ENCODE assay signal across 21 cellular contexts in genomic region chr18:41646915-41647314, GRCh38.
DNase-seq lines count a peak whose midpoint lies in the region; ATAC-seq, FAIRE-seq and TF ChIP-seq lines count a peak whose summit lies in the region.
"Had no signal": no experiment of that assay in that cellular context is flagged by ENCODE, and none has a peak within 500 bp of the region (broad histone marks: within the 10 kb centered on the region; RNA-seq: fewer than 3 reads in every experiment).

No MANE protein-coding gene starts in this region.

- H3K79me2 ChIP-seq in SK-N-SH (ENCODE audit: insufficient read depth) (no peaks in the 10 kb centered on the region), HepG2 (ENCODE audit: insufficient read depth, low read length) (no peaks in the 10 kb centered on the region)

- H3K27ac Mint-ChIP-seq in osteocyte (ENCODE audit: unreplicated experiment) (peak overlapping the region; percentile 78), type B pancreatic cell (no peak overlapping the region)
- H3K27ac Mint-ChIP-seq: B cell; CD8-positive, alpha-beta memory T cell; H9 had no signal

- 31% methylated on average over 8 of the region's 8 CpGs for WGBS in SK-N-SH (ENCODE audit: low lambda C conversion rate)
- WGBS in HepG2 (ENCODE audit: low lambda C conversion rate): 25% methylated on average over 8 of the region's 8 CpGs

- H3K4me1 ChIP-seq in SK-N-SH (ENCODE audit: control insufficient read depth in 1 of 2, insufficient read depth in 2 of 2, low read depth in 1 of 2, low read length in 1 of 2) (peaks cover 0 to 12% of the 10 kb centered on the region in 2 experiments; a peak in 3 of 4 replicates), HepG2 (ENCODE audit: insufficient read depth, low read length) (peaks cover 18% of the 10 kb centered on the region; the same call in 1 of the 2 replicates)

- peak; percentile 26; the same call in 1 of the 2 replicates for TF ChIP-seq RAD21 in SK-N-SH (IDR thresholded peaks at IDR 0.05; ENCODE audit: low read length)
- TF ChIP-seq RAD21 in HepG2 (CRISPR knock-in tag; IDR thresholded peaks at IDR 0.05): no peak

- H3K4me3 Mint-ChIP-seq in osteocyte (ENCODE audit: unreplicated experiment) (no peak overlapping the region), type B pancreatic cell (peak overlapping the region; percentile 13)
- H3K4me3 Mint-ChIP-seq: B cell; CD8-positive, alpha-beta memory T cell; H9 had no signal

- TF ChIP-seq CTCF in SK-N-SH (IDR thresholded peaks at IDR 0.05) (no peak), HepG2 (CRISPR knock-in tag; IDR thresholded peaks at IDR 0.05) (no peak), osteocyte (IDR thresholded peaks at IDR 0.05) (no peak), type B pancreatic cell (conservative IDR thresholded peaks at IDR 0.05) (no peak)

- H3K27me3 ChIP-seq in SK-N-SH (ENCODE audit: insufficient read depth): no peaks in the 10 kb centered on the region
- no peaks in the 10 kb centered on the region for H3K27me3 ChIP-seq in HepG2 (ENCODE audit: control insufficient read depth in 1 of 2, insufficient read depth in 2 of 2, low read length in 2 of 2)
- H3K27me3 ChIP-seq: BLaER1 treated with 17β-estradiol and CSF1 and Interleukin-3, amounts not matched to agents 10 nM and 100 nM had no signal

- H3K9me3 Mint-ChIP-seq in osteocyte (ENCODE audit: unreplicated experiment) (no peaks in the 10 kb centered on the region), type B pancreatic cell (no peaks in the 10 kb centered on the region)

- TF ChIP-seq EP300 in SK-N-SH (IDR thresholded peaks at IDR 0.05; ENCODE audit: borderline replicate concordance in 1 of 2, low read depth in 1 of 2, low read length in 1 of 2): peak in 1 of 2 experiments; percentile 88; a peak in 2 of 4 replicates
- no peak for TF ChIP-seq EP300 in HepG2 (IDR thresholded peaks at IDR 0.05; ENCODE audit: low read depth in 2 of 2, low read length in 2 of 2)
- TF ChIP-seq EP300 in HepG2 (CRISPR knock-in tag; IDR thresholded peaks at IDR 0.05; ENCODE audit: borderline replicate concordance): no peak

- H3K4me3 ChIP-seq in SK-N-SH (ENCODE audit: low read depth in 2 of 2, low read length in 1 of 2) (no peak overlapping the region), HepG2 (replicated peaks in 1 of 3; ENCODE audit: insufficient read depth in 1 of 3, low read depth in 2 of 3, low read length in 3 of 3) (no peak overlapping the region)
- H3K4me3 ChIP-seq: BLaER1 treated with 17β-estradiol and CSF1 and Interleukin-3, amounts not matched to agents 10 nM and 100 nM; GM12878 had no signal

- ATAC-seq in SK-N-SH treated with all-trans-retinoic acid at 6 μM for 48 hours (no peak; the same call in 2 of the 3 replicates), HepG2 (peak; percentile 98)
- ATAC-seq: GM12878 had no signal

- POLR2A ChIA-PET in SK-N-SH (lab: Yijun Ruan, JAX) (no interaction called here), HepG2 (lab: Yijun Ruan, JAX) (no interaction called here)

- H2AFZ ChIP-seq in SK-N-SH (ENCODE audit: low read depth): no peak overlapping the region
- H2AFZ ChIP-seq in HepG2 (ENCODE audit: low read length): no peak overlapping the region

- no peaks in the 10 kb centered on the region for H3K36me3 ChIP-seq in SK-N-SH (replicated peaks in 1 of 2; ENCODE audit: control insufficient read depth in 1 of 2, insufficient read depth in 2 of 2, low read length in 1 of 2)
- no peaks in the 10 kb centered on the region for H3K36me3 ChIP-seq in HepG2 (replicated peaks in 1 of 2; ENCODE audit: control insufficient read depth in 1 of 2, insufficient read depth in 2 of 2, low read length in 2 of 2)
- H3K36me3 ChIP-seq: BLaER1 treated with 17β-estradiol and CSF1 and Interleukin-3, amounts not matched to agents 10 nM and 100 nM had no signal

- H3K27me3 Mint-ChIP-seq in osteocyte (ENCODE audit: unreplicated experiment) (peaks cover 12% of the 10 kb centered on the region), type B pancreatic cell (no peaks in the 10 kb centered on the region)
- H3K27me3 Mint-ChIP-seq: B cell had no signal

- DNase-seq in SK-N-SH (peak; percentile 45), HepG2 (ENCODE audit: low spot score) (no peak), osteocyte (ENCODE audit: extremely low spot score, unreplicated experiment) (no peak), type B pancreatic cell (ENCODE audit: extremely low spot score, unreplicated experiment) (no peak), ecto neural progenitor cell (ENCODE audit: low spot score) (no peak), LoVo (ENCODE audit: low spot score) (no peak), frontal cortex (ENCODE audit: low spot score in 2 of 2) (no peak)
- DNase-seq: 8988T; CD8-positive, alpha-beta memory T cell; COR-L47; DMS 273 treated with DMSO at 0.1 percent for 48 hours; DMS53; DND-41; EL; H9 had no signal

- no TSS peak for BruUV-seq in HepG2 (replicated peaks; lab: Mats Ljungman, UMichigan)

- FAIRE-seq in HepG2 (lab: Jason Lieb, UNC) (no peak), frontal cortex (lab: Jason Lieb, UNC) (no peak)
- FAIRE-seq: GM12878, H1, HTR-8/SVneo had no signal

- no peak for TF ChIP-seq POLR2A in HepG2 (IDR thresholded peaks at IDR 0.05; ENCODE audit: insufficient read depth in 1 of 2, low read depth in 2 of 2, low read length in 2 of 2)

- peaks cover 22% of the 10 kb centered on the region for H3K4me1 Mint-ChIP-seq in osteocyte (ENCODE audit: unreplicated experiment)
- peaks cover 6% of the 10 kb centered on the region for H3K4me1 Mint-ChIP-seq in type B pancreatic cell (ENCODE audit: unreplicated experiment)
- H3K4me1 Mint-ChIP-seq: B cell; CD8-positive, alpha-beta memory T cell; H9 had no signal

- H3K36me3 Mint-ChIP-seq in osteocyte (ENCODE audit: unreplicated experiment): no peaks in the 10 kb centered on the region
- no peaks in the 10 kb centered on the region for H3K36me3 Mint-ChIP-seq in type B pancreatic cell
- H3K36me3 Mint-ChIP-seq: CD8-positive, alpha-beta memory T cell had no signal

- intact Hi-C loops in HepG2 (cut with micrococcal nuclease; ENCODE audit: unreplicated experiment): loop anchor here (2.0 kb wide), 1 partner anchor 74 kb away; no protein-coding TSS in a partner anchor

- no peaks in the 10 kb centered on the region for H3K9me2 ChIP-seq in SK-N-SH

- in situ Hi-C loops in HepG2 (cut with HindIII; ENCODE audit: extremely low pct_ligation_motif_present, low pct_unique_long_range_greater_than_20kb): no loop called here

- H3K27ac ChIP-seq in SK-N-SH (ENCODE audit: low read depth in 2 of 2, low read length in 1 of 2): peak overlapping the region in 1 of 2 experiments; percentile 94; a peak in 2 of 4 replicates
- no peak overlapping the region for H3K27ac ChIP-seq in HepG2 (ENCODE audit: extremely low read length, insufficient read depth, low read length)

- no peaks in the 10 kb centered on the region for H3K9me3 ChIP-seq in SK-N-SH
- no peaks in the 10 kb centered on the region for H3K9me3 ChIP-seq in HepG2 (ENCODE audit: low read length)

- H3F3A ChIP-seq in SK-N-SH (replicated peaks; ENCODE audit: insufficient read depth): no peaks in the 10 kb centered on the region

- H4K20me1 ChIP-seq in SK-N-SH (ENCODE audit: insufficient read depth) (no peaks in the 10 kb centered on the region), HepG2 (ENCODE audit: insufficient read depth, low read length) (no peaks in the 10 kb centered on the region)
- H4K20me1 ChIP-seq: BLaER1 treated with 17β-estradiol and CSF1 and Interleukin-3, amounts not matched to agents 10 nM and 100 nM had no signal

- H3K4me2 ChIP-seq in SK-N-SH (no peak overlapping the region), HepG2 (ENCODE audit: low read depth, low read length) (peak overlapping the region; percentile 14; the same call in 1 of the 2 replicates)

- CTCF ChIA-PET in SK-N-SH (lab: Yijun Ruan, JAX) (no interaction called here), HepG2 (lab: Yijun Ruan, JAX; ENCODE audit: low intra/inter-chr PET ratio, low total read pairs) (no interaction called here)

- H3K9ac ChIP-seq in SK-N-SH (no peak overlapping the region), HepG2 (ENCODE audit: insufficient read depth, low read depth, low read length) (no peak overlapping the region)
- H3K9ac ChIP-seq: BLaER1 treated with 17β-estradiol and CSF1 and Interleukin-3, amounts not matched to agents 10 nM and 100 nM had no signal

TF ChIP-seq in SK-N-SH, 30 proteins besides CTCF, POLR2A, EP300 and RAD21 (continues in another document):
- TF ChIP-seq GABPA (IDR thresholded peaks at IDR 0.05; ENCODE audit: low read depth): no peak
- peak; percentile 64; the same call in 1 of the 2 replicates for TF ChIP-seq MXI1 (IDR thresholded peaks at IDR 0.05; ENCODE audit: low read depth, low read length)
- TF ChIP-seq RFX5 (IDR thresholded peaks at IDR 0.05; ENCODE audit: low read length): 0 out of 2 replicates have a peak, but pooled peaks have one; percentile 36
- peak; percentile 72 for TF ChIP-seq GATA2 (CRISPR knock-in tag; IDR thresholded peaks at IDR 0.05)

TF ChIP-seq in SK-N-SH treated with all-trans-retinoic acid at 6 μM for 48 hours, 23 proteins besides CTCF, POLR2A, EP300 and RAD21 (continues in another document):
- TF ChIP-seq ZC3H10 (CRISPR knock-in tag; IDR thresholded peaks at IDR 0.05): no peak
- no peak for TF ChIP-seq CREB5 (CRISPR knock-in tag; IDR thresholded peaks at IDR 0.05; ENCODE audit: low read depth)
- no peak for TF ChIP-seq ISL1 (CRISPR knock-in tag; IDR thresholded peaks at IDR 0.05)
- no peak for TF ChIP-seq RARB (CRISPR knock-in tag; IDR thresholded peaks at IDR 0.05)

TF ChIP-seq in HepG2, 621 proteins besides CTCF, POLR2A, EP300 and RAD21 (continues in another document):
- TF ChIP-seq SMAD9 (CRISPR knock-in tag; IDR thresholded peaks at IDR 0.05) (no peak), PAXIP1 (CRISPR knock-in tag; conservative IDR thresholded peaks at IDR 0.05) (peak; percentile 25; the same call in 1 of the 2 replicates)

Comparison
In these comparisons a context has a peak if more than half of its experiments do, and no peak if none do; other contexts are left out.
1. Of the 25 proteins assayed by ChIP-seq in both HepG2 and SK-N-SH: peak only in HepG2: none; only in SK-N-SH: FOXJ3, MXI1, RAD21 and RFX5; in both: none; in neither: 20; mixed calls (peak in some experiments, not most) for 1.